Comparison of ENCODE assay signal across 24 cellular contexts in genomic region chr7:140458191-140458590, GRCh38. TPM values are rescaled to one million over a fixed set of nuclear protein-coding genes. Genes with fewer than 3 reads are reported as not detected.
DNase-seq lines count a peak whose midpoint lies in the region; TF ChIP-seq lines count a peak whose summit lies in the region.
"Had no signal": no experiment of that assay in that cellular context is flagged by ENCODE, and none has a peak within 500 bp of the region (broad histone marks: within the 10 kb centered on the region; RNA-seq: fewer than 3 reads in every experiment).

No MANE protein-coding gene starts in this region.

- peak overlapping the region; percentile 67 for H3K27ac Mint-ChIP-seq in activated naive CD8-positive, alpha-beta T cell
- no peak overlapping the region for H3K27ac Mint-ChIP-seq in activated naive CD8-positive, alpha-beta T cell treated with anti-CD3 and anti-CD28 coated beads for 36 hours
- peak overlapping the region; percentile 71 for H3K27ac Mint-ChIP-seq in endodermal cell
- H3K27ac Mint-ChIP-seq in progenitor cell of endocrine pancreas = peak overlapping the region; percentile 41
- H3K27ac Mint-ChIP-seq: CD4-positive, alpha-beta T cell had no signal

- TF ChIP-seq POLR2A in uterus (IDR thresholded peaks at IDR 0.05) = no peak

- H3K9ac ChIP-seq in endodermal cell (ENCODE audit: extremely low read depth, low read length, poor library complexity, severe bottlenecking) = no peak overlapping the region
- H3K9ac ChIP-seq: BLaER1 had no signal

- H3K27me3 Mint-ChIP-seq in activated naive CD8-positive, alpha-beta T cell = no peaks in the 10 kb centered on the region
- H3K27me3 Mint-ChIP-seq in activated naive CD8-positive, alpha-beta T cell treated with anti-CD3 and anti-CD28 coated beads for 36 hours = no peaks in the 10 kb centered on the region
- H3K27me3 Mint-ChIP-seq in endodermal cell (ENCODE audit: insufficient read depth) (no peaks in the 10 kb centered on the region), progenitor cell of endocrine pancreas (no peaks in the 10 kb centered on the region)
- H3K27me3 Mint-ChIP-seq: CD4-positive, alpha-beta T cell had no signal

- peaks cover 11% of the 10 kb centered on the region for H3K36me3 Mint-ChIP-seq in activated naive CD8-positive, alpha-beta T cell
- peaks cover 13% of the 10 kb centered on the region for H3K36me3 Mint-ChIP-seq in activated naive CD8-positive, alpha-beta T cell treated with anti-CD3 and anti-CD28 coated beads for 36 hours
- H3K36me3 Mint-ChIP-seq in endodermal cell (ENCODE audit: low read depth) = peaks cover 85% of the 10 kb centered on the region
- H3K36me3 Mint-ChIP-seq in progenitor cell of endocrine pancreas (ENCODE audit: insufficient read depth) = peaks cover 44% of the 10 kb centered on the region

- no peak overlapping the region for H3K4me3 ChIP-seq in endodermal cell (ENCODE audit: low read length)
- H3K4me3 ChIP-seq in uterus = no peak overlapping the region
- H3K4me3 ChIP-seq: BLaER1, GM12878 had no signal

- peak overlapping the region; percentile 83 for H3K27ac ChIP-seq in endodermal cell (ENCODE audit: low read depth, low read length)
- H3K27ac ChIP-seq in uterus = no peak overlapping the region
- H3K27ac ChIP-seq: 22Rv1, BLaER1, HL-60 had no signal

- H3K27me3 ChIP-seq in endodermal cell (ENCODE audit: control insufficient read depth, insufficient read depth, low read length, poor library complexity, severe bottlenecking) (no peaks in the 10 kb centered on the region), uterus (no peaks in the 10 kb centered on the region)
- H3K27me3 ChIP-seq: BLaER1 had no signal

- intact Hi-C loops in uterus (cut with DNase I; ENCODE audit: low total_unique reads) = no loop called here

- DNase-seq in NCI-H2081 (lab: John Stamatoyannopoulos, UW) (peak; percentile 33 to 43), NCI-H2081 treated with DMSO at 0.1 percent for 48 hours (lab: John Stamatoyannopoulos, UW) (no peak), endodermal cell (no peak), progenitor cell of endocrine pancreas (ENCODE audit: low spot score, unreplicated experiment) (no peak), NCI-H1048 (lab: John Stamatoyannopoulos, UW) (no peak), uterus (no peak)
- DNase-seq in activated naive CD8-positive, alpha-beta T cell treated with anti-CD3 and anti-CD28 coated beads for 36 hours = no peak
- DNase-seq: ACHN; CD4-positive, alpha-beta T cell; COR-L47; DND-41; HCEC 1CT; KG1; NCI-H1092 treated with DMSO at 0.1 percent for 48 hours; NCI-H1436 treated with DMSO at 0.1 percent for 48 hours; NCI-H2171 treated with DMSO at 0.1 percent for 48 hours; NCI-H524 treated with DMSO at 0.1 percent for 48 hours; NCI-H82; SIG-M5 had no signal

- 83 to 90% methylated on average over 1 to 3 of the region's 3 CpGs for WGBS in endodermal cell (ENCODE audit: insufficient coverage in 1 of 2, insufficient read length in 1 of 2), 2 experiments

- H3K9me3 Mint-ChIP-seq in activated naive CD8-positive, alpha-beta T cell (ENCODE audit: low read depth) = no peaks in the 10 kb centered on the region
- H3K9me3 Mint-ChIP-seq in activated naive CD8-positive, alpha-beta T cell treated with anti-CD3 and anti-CD28 coated beads for 36 hours = no peaks in the 10 kb centered on the region
- H3K9me3 Mint-ChIP-seq in endodermal cell (no peaks in the 10 kb centered on the region), progenitor cell of endocrine pancreas (ENCODE audit: low read depth) (no peaks in the 10 kb centered on the region)
- H3K9me3 Mint-ChIP-seq: CD4-positive, alpha-beta T cell had no signal

- no peak overlapping the region for H3K4me3 Mint-ChIP-seq in activated naive CD8-positive, alpha-beta T cell
- no peak overlapping the region for H3K4me3 Mint-ChIP-seq in activated naive CD8-positive, alpha-beta T cell treated with anti-CD3 and anti-CD28 coated beads for 36 hours
- H3K4me3 Mint-ChIP-seq in endodermal cell = no peak overlapping the region
- no peak overlapping the region for H3K4me3 Mint-ChIP-seq in progenitor cell of endocrine pancreas (ENCODE audit: low read depth)
- H3K4me3 Mint-ChIP-seq: CD4-positive, alpha-beta T cell had no signal

- H3K4me1 ChIP-seq in endodermal cell (ENCODE audit: control insufficient read depth, insufficient read depth, low read length) = peaks cover 7% of the 10 kb centered on the region
- no peaks in the 10 kb centered on the region for H3K4me1 ChIP-seq in uterus
- H3K4me1 ChIP-seq: BLaER1 had no signal

- no peaks in the 10 kb centered on the region for H3K9me3 ChIP-seq in endodermal cell (ENCODE audit: control insufficient read depth, low read length)
- no peaks in the 10 kb centered on the region for H3K9me3 ChIP-seq in uterus
- H3K9me3 ChIP-seq: BLaER1 had no signal

- peaks cover 28% of the 10 kb centered on the region for H3K4me1 Mint-ChIP-seq in activated naive CD8-positive, alpha-beta T cell (ENCODE audit: low read depth)
- peaks cover 19% of the 10 kb centered on the region for H3K4me1 Mint-ChIP-seq in activated naive CD8-positive, alpha-beta T cell treated with anti-CD3 and anti-CD28 coated beads for 36 hours
- H3K4me1 Mint-ChIP-seq in endodermal cell (peaks cover 53% of the 10 kb centered on the region), progenitor cell of endocrine pancreas (ENCODE audit: low read depth) (peaks cover 18% of the 10 kb centered on the region)

- TF ChIP-seq CTCF in endodermal cell (conservative IDR thresholded peaks at IDR 0.05) = no peak
- no peak for TF ChIP-seq CTCF in progenitor cell of endocrine pancreas (IDR thresholded peaks at IDR 0.05; ENCODE audit: unreplicated experiment)
- TF ChIP-seq CTCF in uterus (IDR thresholded peaks at IDR 0.05) = no peak

- H3K36me3 ChIP-seq in endodermal cell (ENCODE audit: control insufficient read depth, insufficient read depth, low read length) (peaks cover 91% of the 10 kb centered on the region), uterus (no peaks in the 10 kb centered on the region)

RNA-seq across cellular contexts. Expression of gene MKRN1, which starts 21.1 kb away (rescaled TPM):
- 10 to 100 TPM; 47.7 to 48.1 TPM for total RNA-seq in activated naive CD8-positive, alpha-beta T cell treated with anti-CD3 and anti-CD28 coated beads for 36 hours
- total RNA-seq in endodermal cell = 100 to 1,000 TPM; 135 to 163 TPM
- 77.2 TPM for polyA plus RNA-seq in endodermal cell (2013, experiment 1 of 2)
- polyA plus RNA-seq in endodermal cell (2013, experiment 2 of 2) = 67.4 TPM
- total RNA-seq in progenitor cell of endocrine pancreas = 94.0 and 99.4 TPM in 2 replicates
- total RNA-seq in uterus = 10 to 100 TPM; 11.0 to 81.6 (median 54.4) TPM

RNA-seq across cellular contexts. Expression of gene RAB19, which starts 54.3 kb away (rescaled TPM):
- 1 to 10 TPM; 6.8 to 7.6 TPM for total RNA-seq in activated naive CD8-positive, alpha-beta T cell treated with anti-CD3 and anti-CD28 coated beads for 36 hours
- total RNA-seq in endodermal cell = 1 to 10 TPM; 5.1 to 5.7 TPM
- not detected for polyA plus RNA-seq in endodermal cell (2013, experiment 1 of 2)
- not detected for polyA plus RNA-seq in endodermal cell (2013, experiment 2 of 2)
- 12.2 and 14.0 TPM in 2 replicates for total RNA-seq in progenitor cell of endocrine pancreas
- total RNA-seq in uterus = not detected

RNA-seq across cellular contexts. Expression of gene SLC37A3, which starts 59.9 kb away (rescaled TPM):
- total RNA-seq in activated naive CD8-positive, alpha-beta T cell treated with anti-CD3 and anti-CD28 coated beads for 36 hours = 10 to 100 TPM; 26.2 to 27.2 TPM
- total RNA-seq in endodermal cell (10 to 100 TPM; 55.4 to 60.5 TPM), progenitor cell of endocrine pancreas (62.3 and 66.5 TPM in 2 replicates), uterus (100 to 1,000 TPM in 3 of 4 donors, 10 to 100 TPM in 1; 87.9 to 359 (median 148) TPM)
- 59.6 TPM for polyA plus RNA-seq in endodermal cell (2013, experiment 1 of 2)
- 57.5 TPM for polyA plus RNA-seq in endodermal cell (2013, experiment 2 of 2)

Comparison
In these comparisons a context has a peak if more than half of its experiments do, and no peak if none do; other contexts are left out.
1. DNase-seq: peak in NCI-H2081 (2 of 2); none in NCI-H2081 treated with DMSO at 0.1 percent for 48 hours (single experiment), activated naive CD8-positive, alpha-beta T cell treated with anti-CD3 and anti-CD28 coated beads for 36 hours (single experiment), endodermal cell (single experiment), progenitor cell of endocrine pancreas (single experiment), NCI-H1048 (single experiment) and uterus (0 of 2).